In the genomic region with DNA sequence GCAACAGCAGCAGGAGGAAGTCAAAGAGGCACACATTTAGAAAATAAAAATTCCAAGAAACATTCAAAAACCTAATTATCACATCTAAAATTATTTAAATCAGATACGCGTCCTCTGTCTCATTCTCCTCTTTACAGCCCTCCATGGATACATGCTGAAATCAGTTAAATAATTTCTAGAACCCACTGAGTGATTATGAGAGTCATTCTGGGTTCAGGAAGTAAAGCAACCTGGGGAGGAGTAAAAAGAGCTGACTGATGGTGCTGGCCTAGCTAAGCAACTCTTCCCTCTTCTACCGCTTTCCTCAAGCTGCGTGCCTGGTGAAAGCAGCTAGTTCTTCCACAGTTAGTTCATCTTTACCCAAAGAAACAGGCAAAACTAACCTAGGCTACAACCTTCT, we compare ENCODE assay signal across 1 cellular context.
TF ChIP-seq lines count a peak whose summit lies in the region.

No MANE protein-coding gene starts in this region.

TF ChIP-seq in WTC11, 78 proteins besides CTCF, POLR2A, EP300 and RAD21:
- TF ChIP-seq ZNF423 (CRISPR knock-in tag; IDR thresholded peaks at IDR 0.05) (no peak), PREB (CRISPR knock-in tag; IDR thresholded peaks at IDR 0.05; ENCODE audit: borderline replicate concordance) (no peak), SOX15 (CRISPR knock-in tag; IDR thresholded peaks at IDR 0.05) (no peak), ELF4 (CRISPR knock-in tag; IDR thresholded peaks at IDR 0.05; ENCODE audit: low read depth) (no peak), E2F5 (CRISPR knock-in tag; IDR thresholded peaks at IDR 0.05) (no peak)
- TF ChIP-seq, protein P1, sequence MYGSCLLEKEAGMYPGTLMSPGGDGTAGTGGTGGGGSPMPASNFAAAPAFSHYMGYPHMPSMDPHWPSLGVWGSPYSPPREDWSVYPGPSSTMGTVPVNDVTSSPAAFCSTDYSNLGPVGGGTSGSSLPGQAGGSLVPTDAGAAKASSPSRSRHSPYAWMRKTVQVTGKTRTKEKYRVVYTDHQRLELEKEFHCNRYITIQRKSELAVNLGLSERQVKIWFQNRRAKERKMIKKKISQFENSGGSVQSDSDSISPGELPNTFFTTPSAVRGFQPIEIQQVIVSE (CRISPR knock-in tag; IDR thresholded peaks at IDR 0.05; ENCODE audit: borderline replicate concordance) = no peak
- TF ChIP-seq, protein P2, sequence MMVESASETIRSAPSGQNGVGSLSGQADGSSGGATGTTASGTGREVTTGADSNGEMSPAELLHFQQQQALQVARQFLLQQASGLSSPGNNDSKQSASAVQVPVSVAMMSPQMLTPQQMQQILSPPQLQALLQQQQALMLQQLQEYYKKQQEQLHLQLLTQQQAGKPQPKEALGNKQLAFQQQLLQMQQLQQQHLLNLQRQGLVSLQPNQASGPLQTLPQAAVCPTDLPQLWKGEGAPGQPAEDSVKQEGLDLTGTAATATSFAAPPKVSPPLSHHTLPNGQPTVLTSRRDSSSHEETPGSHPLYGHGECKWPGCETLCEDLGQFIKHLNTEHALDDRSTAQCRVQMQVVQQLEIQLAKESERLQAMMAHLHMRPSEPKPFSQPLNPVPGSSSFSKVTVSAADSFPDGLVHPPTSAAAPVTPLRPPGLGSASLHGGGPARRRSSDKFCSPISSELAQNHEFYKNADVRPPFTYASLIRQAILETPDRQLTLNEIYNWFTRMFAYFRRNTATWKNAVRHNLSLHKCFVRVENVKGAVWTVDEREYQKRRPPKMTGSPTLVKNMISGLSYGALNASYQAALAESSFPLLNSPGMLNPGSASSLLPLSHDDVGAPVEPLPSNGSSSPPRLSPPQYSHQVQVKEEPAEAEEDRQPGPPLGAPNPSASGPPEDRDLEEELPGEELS (CRISPR knock-in tag; IDR thresholded peaks at IDR 0.05) = no peak
- TF ChIP-seq, protein P3, sequence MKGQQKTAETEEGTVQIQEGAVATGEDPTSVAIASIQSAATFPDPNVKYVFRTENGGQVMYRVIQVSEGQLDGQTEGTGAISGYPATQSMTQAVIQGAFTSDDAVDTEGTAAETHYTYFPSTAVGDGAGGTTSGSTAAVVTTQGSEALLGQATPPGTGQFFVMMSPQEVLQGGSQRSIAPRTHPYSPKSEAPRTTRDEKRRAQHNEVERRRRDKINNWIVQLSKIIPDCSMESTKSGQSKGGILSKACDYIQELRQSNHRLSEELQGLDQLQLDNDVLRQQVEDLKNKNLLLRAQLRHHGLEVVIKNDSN (CRISPR knock-in tag; IDR thresholded peaks at IDR 0.05) = no peak
- TF ChIP-seq, protein P4, sequence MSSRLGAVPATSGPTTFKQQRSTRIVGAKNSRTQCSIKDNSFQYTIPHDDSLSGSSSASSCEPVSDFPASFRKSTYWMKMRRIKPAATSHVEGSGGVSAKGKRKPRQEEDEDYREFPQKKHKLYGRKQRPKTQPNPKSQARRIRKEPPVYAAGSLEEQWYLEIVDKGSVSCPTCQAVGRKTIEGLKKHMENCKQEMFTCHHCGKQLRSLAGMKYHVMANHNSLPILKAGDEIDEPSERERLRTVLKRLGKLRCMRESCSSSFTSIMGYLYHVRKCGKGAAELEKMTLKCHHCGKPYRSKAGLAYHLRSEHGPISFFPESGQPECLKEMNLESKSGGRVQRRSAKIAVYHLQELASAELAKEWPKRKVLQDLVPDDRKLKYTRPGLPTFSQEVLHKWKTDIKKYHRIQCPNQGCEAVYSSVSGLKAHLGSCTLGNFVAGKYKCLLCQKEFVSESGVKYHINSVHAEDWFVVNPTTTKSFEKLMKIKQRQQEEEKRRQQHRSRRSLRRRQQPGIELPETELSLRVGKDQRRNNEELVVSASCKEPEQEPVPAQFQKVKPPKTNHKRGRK (CRISPR knock-in tag; IDR thresholded peaks at IDR 0.05; ENCODE audit: borderline replicate concordance) = no peak
